In the genomic region with DNA sequence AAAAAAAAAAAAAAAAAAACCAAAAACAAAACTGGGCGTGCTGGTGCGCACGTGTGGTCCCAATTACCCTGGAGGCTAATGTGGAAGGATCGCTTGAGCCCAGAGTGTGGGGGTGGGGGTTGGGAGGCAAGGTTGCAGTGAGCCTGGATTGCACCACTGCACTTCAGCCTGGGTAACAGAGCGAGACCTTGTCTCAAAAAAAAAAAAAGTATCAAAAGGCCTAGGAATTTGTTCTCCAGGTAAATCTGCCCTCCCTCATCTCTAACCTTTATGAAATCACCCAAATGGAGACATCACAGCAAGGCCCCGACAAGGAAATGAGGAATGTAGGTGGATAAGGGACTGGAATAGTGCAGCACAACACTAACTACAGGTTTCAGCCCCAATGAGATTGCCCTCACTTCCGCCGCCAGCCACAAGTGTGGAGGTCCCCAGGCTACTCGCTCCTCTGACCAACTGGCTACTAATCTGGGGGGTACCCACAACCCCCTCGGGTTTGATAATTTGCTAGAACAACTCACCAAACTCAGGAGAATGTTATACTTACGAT, we compare ENCODE assay signal across 21 cellular contexts. TPM values are rescaled to one million over a fixed set of nuclear protein-coding genes. Genes with fewer than 3 reads are reported as not detected.
DNase-seq lines count a peak whose midpoint lies in the region; ATAC-seq, FAIRE-seq and TF ChIP-seq lines count a peak whose summit lies in the region.
"Had no signal": no experiment of that assay in that cellular context is flagged by ENCODE, and none has a peak within 500 bp of the region (broad histone marks: within the 10 kb centered on the region; RNA-seq: fewer than 3 reads in every experiment).

No MANE protein-coding gene starts in this region.

- H3K4me3 ChIP-seq in H7 (ENCODE audit: insufficient read depth, low read depth, low read length) (peak overlapping the region; percentile 35), esophagus squamous epithelium (no peak overlapping the region), left lung (no peak overlapping the region), suprapubic skin (peak overlapping the region; percentile 12)
- H3K4me3 ChIP-seq: breast epithelium, spleen had no signal

- TF ChIP-seq EP300 in suprapubic skin (IDR thresholded peaks at IDR 0.05): no peak

- no peak for TF ChIP-seq POLR2A in esophagus squamous epithelium (IDR thresholded peaks at IDR 0.05)
- no peak for TF ChIP-seq POLR2A in suprapubic skin (IDR thresholded peaks at IDR 0.05)

- H3K27ac ChIP-seq in esophagus squamous epithelium: peak overlapping the region; percentile 34 to 77 (median 70)
- no peak overlapping the region for H3K27ac ChIP-seq in left lung
- peak overlapping the region; percentile 68 for H3K27ac ChIP-seq in suprapubic skin
- H3K27ac ChIP-seq: neutrophil, spleen had no signal

- no peak for FAIRE-seq in urothelium cell line (lab: Jason Lieb, UNC)
- FAIRE-seq: GM12892, H54 had no signal

- peaks cover 4 to 51% (median 15%) of the 10 kb centered on the region in 3 donors for H3K4me1 ChIP-seq in esophagus squamous epithelium
- peaks cover 3 to 11% of the 10 kb centered on the region in 2 donors for H3K4me1 ChIP-seq in left lung
- H3K4me1 ChIP-seq in suprapubic skin: peaks cover 25% of the 10 kb centered on the region

- 42 to 52% methylated on average over 11 of the region's 11 CpGs for WGBS in esophagus squamous epithelium, 2 donors
- WGBS in suprapubic skin: 49% methylated on average over 11 of the region's 11 CpGs

- ATAC-seq in left lung: peak; percentile 58
- ATAC-seq in HG02678 (IDR thresholded peaks at IDR 0.05; ENCODE audit: unreplicated experiment): no peak
- ATAC-seq in GM21723 (IDR thresholded peaks at IDR 0.05; ENCODE audit: unreplicated experiment): no peak
- ATAC-seq: T-helper 17 cell had no signal

- TF ChIP-seq CTCF in esophagus squamous epithelium (IDR thresholded peaks at IDR 0.05) (no peak), left lung (IDR thresholded peaks at IDR 0.05) (no peak), suprapubic skin (IDR thresholded peaks at IDR 0.05) (no peak)

- H3K27me3 ChIP-seq in H7 (ENCODE audit: control insufficient read depth, insufficient read depth, low read length) (no peaks in the 10 kb centered on the region), esophagus squamous epithelium (no peaks in the 10 kb centered on the region), left lung (no peaks in the 10 kb centered on the region), suprapubic skin (no peaks in the 10 kb centered on the region)
- H3K27me3 ChIP-seq: breast epithelium had no signal

- H3K36me3 ChIP-seq in H7 (replicated peaks; ENCODE audit: control insufficient read depth, insufficient read depth, low read length) (peaks cover 4% of the 10 kb centered on the region), esophagus squamous epithelium (no peaks in the 10 kb centered on the region), left lung (no peaks in the 10 kb centered on the region), suprapubic skin (no peaks in the 10 kb centered on the region)
- H3K36me3 ChIP-seq: breast epithelium, neutrophil, spleen had no signal

- no peak for DNase-seq in H7
- no peak for DNase-seq in esophagus squamous epithelium (lab: John Stamatoyannopoulos, UW)
- no peak for DNase-seq in left lung
- no peak for DNase-seq in suprapubic skin (ENCODE audit: low spot score in 2 of 2)
- DNase-seq in GDM1 (lab: John Stamatoyannopoulos, UW): no peak
- DNase-seq in urothelium cell line (ENCODE audit: low spot score): no peak
- DNase-seq: activated CD4-positive, alpha-beta T cell treated with anti-CD3 and anti-CD28 coated beads, Interleukin-2, amount 10 ng/mL, durations not matched to agents 7 days and 5 days; activated CD8-positive, alpha-beta memory T cell treated with anti-CD3 and anti-CD28 coated beads, Interleukin-2, amount 50 U/mL, for 48 hours; CD4-positive, alpha-beta memory T cell; cortex of kidney; hippocampal formation; NCI-H1417; NCI-H510A treated with DMSO at 0.1 percent for 48 hours; spleen; T-helper 17 cell had no signal

- H3K9me3 ChIP-seq in esophagus squamous epithelium: peaks cover 0 to 13% (median 4%) of the 10 kb centered on the region in 3 donors
- H3K9me3 ChIP-seq in left lung: peaks cover 0 to 16% of the 10 kb centered on the region in 2 donors
- no peaks in the 10 kb centered on the region for H3K9me3 ChIP-seq in suprapubic skin
- H3K9me3 ChIP-seq: neutrophil had no signal

- intact Hi-C loops in esophagus squamous epithelium (cut with DNase I) (no loop called here), left lung (cut with DNase I) (no loop called here)

RNA-seq across cellular contexts. Expression of a gene that starts 36.8 kb away (rescaled TPM):
- 117 and 127 TPM in 2 replicates for total RNA-seq in H7 (2014; rRNA removed; shearing (Covaris generic))
- total RNA-seq in esophagus squamous epithelium: 100 to 1,000 TPM; 131 to 261 (median 140) TPM
- 100 to 1,000 TPM in 1 of 2 donors, 10 to 100 TPM in 1; 77.9 to 148 TPM for total RNA-seq in left lung
- 100 to 1,000 TPM; 161 to 210 (median 188) TPM for total RNA-seq in suprapubic skin

Comparison
In these comparisons a context has a peak if more than half of its experiments do, and no peak if none do; other contexts are left out.
1. H3K4me3 ChIP-seq: peak in H7 (single experiment) and suprapubic skin (single experiment); none in esophagus squamous epithelium (0 of 4) and left lung (0 of 2).
2. H3K27ac ChIP-seq: peak in esophagus squamous epithelium (4 of 4) and suprapubic skin (single experiment); none in left lung (0 of 2).